In the genomic region with DNA sequence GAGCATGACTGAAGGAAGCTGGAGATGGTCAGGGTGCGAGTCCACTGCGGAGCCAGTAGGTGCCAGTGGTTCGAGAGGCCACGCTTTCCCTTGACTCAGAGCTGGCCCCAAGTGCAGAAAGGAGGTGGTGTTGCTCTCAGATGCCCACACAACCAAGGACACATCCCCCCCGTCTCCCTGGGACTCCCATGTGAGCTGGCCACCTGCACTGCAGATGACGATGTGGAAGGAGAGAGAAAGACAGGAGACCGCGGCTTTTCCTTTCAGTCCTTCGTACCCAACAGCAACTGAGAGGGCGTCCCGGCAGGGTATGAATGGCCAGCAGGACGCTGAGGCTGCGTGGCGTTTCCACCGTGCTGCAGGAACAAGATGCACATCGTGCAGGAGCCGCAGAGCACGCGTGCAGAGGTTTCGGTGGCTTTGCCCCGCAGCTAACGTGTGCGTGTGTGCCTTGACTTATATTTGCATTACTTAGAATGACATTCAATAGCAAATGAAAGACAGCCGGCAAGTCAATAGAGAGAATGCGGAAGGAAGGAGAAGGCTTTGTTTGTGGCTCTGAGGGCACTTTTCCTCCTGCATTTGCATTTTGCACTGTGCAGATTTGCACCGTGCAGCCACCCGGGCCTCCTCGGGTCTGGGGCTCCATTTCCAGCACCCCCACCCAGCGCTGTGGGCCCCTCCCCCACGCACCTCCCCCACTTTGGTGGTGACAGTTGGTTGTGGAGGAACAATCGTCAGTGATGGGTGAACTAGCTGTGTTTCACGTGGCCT, we compare ENCODE assay signal across 8 cellular contexts. TPM values are rescaled to one million over a fixed set of nuclear protein-coding genes. Genes with fewer than 3 reads are reported as not detected.
DNase-seq lines count a peak whose midpoint lies in the region; ATAC-seq, FAIRE-seq and TF ChIP-seq lines count a peak whose summit lies in the region.

No MANE protein-coding gene starts in this region.

- CTCF ChIA-PET in A549 (lab: Yijun Ruan, JAX), result interaction anchor here (0.7 kb wide), 1 partner anchor 9 kb away, joined by 3 read pairs; no protein-coding TSS in a partner anchor

- TF ChIP-seq RAD21 in A549 (conservative IDR thresholded peaks at IDR 0.05 in 1 of 2, IDR thresholded peaks at IDR 0.05 in 1 of 2), result no peak

- no peak for TF ChIP-seq POLR2A in A549 (IDR thresholded peaks at IDR 0.05; ENCODE audit: low read length)
- TF ChIP-seq POLR2A in GM15510 (IDR thresholded peaks at IDR 0.05; ENCODE audit: borderline replicate concordance, extremely low read depth, insufficient read length), result peak; percentile 26

- no peak for TF ChIP-seq EP300 in A549 (IDR thresholded peaks at IDR 0.05)

- no peak for FAIRE-seq in A549 (lab: Jason Lieb, UNC)

- peak overlapping the region; percentile 38 for H3K4me2 ChIP-seq in A549

- peaks cover 19% of the 10 kb centered on the region for H3K27me3 ChIP-seq in HUES48 (ENCODE audit: control insufficient read depth, insufficient read depth, low read length)
- peaks cover 0 to 7% of the 10 kb centered on the region in 2 donors for H3K27me3 ChIP-seq in duodenal mucosa (ENCODE audit: control insufficient read depth in 1 of 2, insufficient read depth in 2 of 2, low read length in 2 of 2)

- H3K27ac ChIP-seq in A549, result no peak overlapping the region
- H3K27ac ChIP-seq in HUES48 (ENCODE audit: low read depth, low read length), result peak overlapping the region; percentile 59
- no peak overlapping the region for H3K27ac ChIP-seq in duodenal mucosa (ENCODE audit: low read depth, low read length)

- TF ChIP-seq CTCF in A549 (IDR thresholded peaks at IDR 0.05), result no peak

- 34% methylated on average over 32 of the region's 32 CpGs for WGBS in A549 (ENCODE audit: missing lambda C conversion rate)

- H3K9ac ChIP-seq in HUES48 (ENCODE audit: low read depth, low read length), result no peak overlapping the region
- no peak overlapping the region for H3K9ac ChIP-seq in duodenal mucosa (ENCODE audit: low read depth in 1 of 2, low read length in 2 of 2)

- POLR2A ChIA-PET in A549 (lab: Yijun Ruan, JAX), result no interaction called here

- 0 out of 3 replicates have a peak, but pooled peaks cover 2% of the 10 kb centered on the region for H3K4me1 ChIP-seq in A549
- H3K4me1 ChIP-seq in HUES48 (ENCODE audit: control insufficient read depth, insufficient read depth, low read length), result peaks cover 47% of the 10 kb centered on the region
- H3K4me1 ChIP-seq in duodenal mucosa (ENCODE audit: control insufficient read depth in 1 of 2, insufficient read depth in 2 of 2, low read length in 2 of 2), result peaks cover 0 to 8% of the 10 kb centered on the region in 2 donors

- ATAC-seq in A549, result peak; percentile 23 to 44; a peak in 4 of 6 replicates

- H3K4me3 ChIP-seq in A549 (no peak overlapping the region), HUES48 (ENCODE audit: low read depth, low read length) (peak overlapping the region; percentile 18; the same call in 1 of the 2 replicates), duodenal mucosa (ENCODE audit: low read depth in 1 of 2, low read length in 2 of 2) (peak overlapping the region; percentile 14 to 16)

- no peaks in the 10 kb centered on the region for H3K36me3 ChIP-seq in HUES48 (ENCODE audit: control insufficient read depth, insufficient read depth, low read length)
- no peaks in the 10 kb centered on the region for H3K36me3 ChIP-seq in duodenal mucosa (ENCODE audit: control insufficient read depth in 1 of 2, insufficient read depth in 2 of 2, low read length in 2 of 2)

- no peak for DNase-seq in A549 (ENCODE audit: low read depth in 1 of 2, low spot score in 1 of 2)
- DNase-seq in stimulated activated naive CD4-positive, alpha-beta T cell treated with Interleukin-2 at 50 U/mL for 16 hours (lab: John Stamatoyannopoulos, UW), result no peak
- no peak for DNase-seq in hippocampal formation (lab: John Stamatoyannopoulos, UW)
- DNase-seq in COR-L47 (lab: John Stamatoyannopoulos, UW), result no peak
- no peak for DNase-seq in NCI-H226

- H3K9me3 ChIP-seq in A549 (no peaks in the 10 kb centered on the region), HUES48 (ENCODE audit: control insufficient read depth, insufficient read depth, low read length) (no peaks in the 10 kb centered on the region), duodenal mucosa (ENCODE audit: control insufficient read depth in 1 of 2, low read length in 2 of 2) (no peaks in the 10 kb centered on the region)

TF ChIP-seq in A549, 52 proteins besides CTCF, POLR2A, EP300 and RAD21:
- no peak for TF ChIP-seq CHD4 (IDR thresholded peaks at IDR 0.05; ENCODE audit: borderline replicate concordance)
- TF ChIP-seq ESRRA (IDR thresholded peaks at IDR 0.05; ENCODE audit: borderline replicate concordance, low read length), result no peak
- TF ChIP-seq, protein P1, sequence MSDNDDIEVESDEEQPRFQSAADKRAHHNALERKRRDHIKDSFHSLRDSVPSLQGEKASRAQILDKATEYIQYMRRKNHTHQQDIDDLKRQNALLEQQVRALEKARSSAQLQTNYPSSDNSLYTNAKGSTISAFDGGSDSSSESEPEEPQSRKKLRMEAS (IDR thresholded peaks at IDR 0.05), result no peak
- TF ChIP-seq PBX3 (IDR thresholded peaks at IDR 0.05), result no peak
- TF ChIP-seq HOXB13 (CRISPR knock-in tag; IDR thresholded peaks at IDR 0.05; ENCODE audit: low read depth), result no peak
- no peak for TF ChIP-seq KDM1A (IDR thresholded peaks at IDR 0.05; ENCODE audit: low read depth)
- TF ChIP-seq, protein P2, sequence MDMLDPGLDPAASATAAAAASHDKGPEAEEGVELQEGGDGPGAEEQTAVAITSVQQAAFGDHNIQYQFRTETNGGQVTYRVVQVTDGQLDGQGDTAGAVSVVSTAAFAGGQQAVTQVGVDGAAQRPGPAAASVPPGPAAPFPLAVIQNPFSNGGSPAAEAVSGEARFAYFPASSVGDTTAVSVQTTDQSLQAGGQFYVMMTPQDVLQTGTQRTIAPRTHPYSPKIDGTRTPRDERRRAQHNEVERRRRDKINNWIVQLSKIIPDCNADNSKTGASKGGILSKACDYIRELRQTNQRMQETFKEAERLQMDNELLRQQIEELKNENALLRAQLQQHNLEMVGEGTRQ (IDR thresholded peaks at IDR 0.05), result no peak
- no peak for TF ChIP-seq HOXA7 (CRISPR knock-in tag; IDR thresholded peaks at IDR 0.05)
- no peak for TF ChIP-seq ELK1 (IDR thresholded peaks at IDR 0.05; ENCODE audit: low read depth, low read length)
- TF ChIP-seq FOSL2 (IDR thresholded peaks at IDR 0.05), result no peak
- no peak for TF ChIP-seq FOSL2 (CRISPR knock-in tag; IDR thresholded peaks at IDR 0.05)
- TF ChIP-seq CBX2 (IDR thresholded peaks at IDR 0.05; ENCODE audit: borderline replicate concordance, low read depth), result no peak
- TF ChIP-seq RFX5 (IDR thresholded peaks at IDR 0.05), result no peak
- TF ChIP-seq MAZ (IDR thresholded peaks at IDR 0.05; ENCODE audit: borderline replicate concordance, low read depth, low read length), result no peak
- no peak for TF ChIP-seq EHMT2 (IDR thresholded peaks at IDR 0.05; ENCODE audit: low read depth)
- no peak for TF ChIP-seq MAFK (IDR thresholded peaks at IDR 0.05; ENCODE audit: partially characterized antibody)
- no peak for TF ChIP-seq RNF2 (IDR thresholded peaks at IDR 0.05; ENCODE audit: borderline replicate concordance, low read depth)
TF ChIP-seq in A549: peak in this region for 0.

RNA-seq across cellular contexts. Expression of gene BHLHE23, which starts 26.3 kb away (rescaled TPM):
- polyA plus RNA-seq in A549 (2011; rRNA removed) (not detected in 2 replicates), A549 (2017; fragmentation: RNase III; extraction: RNeasy Plus Mini Kit Qiagen cat#74134 plus additional on column Dnase treatment) (not detected in 3 replicates)
- not detected in 2 replicates for polyA plus RNA-seq in A549 (2012; cell fraction: cytosol; rRNA removed)
- polyA plus RNA-seq in A549 (2012; cell fraction: nucleus; rRNA removed), result not detected in 2 replicates
- not detected in 2 replicates for polyA minus RNA-seq in A549 (2011; rRNA and poly(A)+ RNA removed)
